In genomic region chr5:873328-873727, GRCh38 we compare ENCODE assay signal across 21 cellular contexts. TPM values are rescaled to one million over a fixed set of nuclear protein-coding genes. Genes with fewer than 3 reads are reported as not detected.
DNase-seq lines count a peak whose midpoint lies in the region; ATAC-seq, FAIRE-seq and TF ChIP-seq lines count a peak whose summit lies in the region.
"Had no signal": no experiment of that assay in that cellular context is flagged by ENCODE, and none has a peak within 500 bp of the region (broad histone marks: within the 10 kb centered on the region; RNA-seq: fewer than 3 reads in every experiment).

No MANE protein-coding gene starts in this region.

- H3K9ac ChIP-seq in astrocyte (ENCODE audit: low read length): no peak overlapping the region

- intact Hi-C loops in A673 (cut with micrococcal nuclease; ENCODE audit: unreplicated experiment): no loop called here

- H3K27ac ChIP-seq in astrocyte (ENCODE audit: low read depth, low read length): no peak overlapping the region
- no peak overlapping the region for H3K27ac ChIP-seq in A673 (ENCODE audit: low read depth, low read length, poor library complexity, severe bottlenecking)
- H3K27ac ChIP-seq: breast epithelium, sigmoid colon had no signal

- H3K4me1 ChIP-seq in astrocyte (ENCODE audit: insufficient read depth, low read length) (no peaks in the 10 kb centered on the region), A673 (ENCODE audit: insufficient read depth, low read length, poor library complexity, severe bottlenecking) (no peaks in the 10 kb centered on the region)
- H3K4me1 ChIP-seq: breast epithelium, left lung, sigmoid colon had no signal

- no peak overlapping the region for H3K4me2 ChIP-seq in astrocyte (ENCODE audit: low read length)

- POLR2A ChIA-PET in GM10248 (lab: Yijun Ruan, JAX) (no interaction called here), A673 (lab: Charles Lee; ENCODE audit: low non-redundant PET) (no interaction called here)

- peaks cover 60% of the 10 kb centered on the region for H3K36me3 ChIP-seq in astrocyte (ENCODE audit: insufficient read depth, low read length)
- peaks cover 87% of the 10 kb centered on the region for H3K36me3 ChIP-seq in A673 (ENCODE audit: insufficient read depth, low read length, poor library complexity, severe bottlenecking)

- CTCF ChIA-PET in GM10248 (lab: Yijun Ruan, JAX) (no interaction called here), A673 (lab: Charles Lee) (no interaction called here)

- peaks cover 67% of the 10 kb centered on the region for H4K20me1 ChIP-seq in astrocyte (ENCODE audit: insufficient read depth, low read length)

- H3K27ac Mint-ChIP-seq in astrocyte (ENCODE audit: unreplicated experiment): no peak overlapping the region
- H3K27ac Mint-ChIP-seq: activated naive CD8-positive, alpha-beta T cell treated with anti-CD3 and anti-CD28 coated beads, Interleukin-2, amount 50 U/mL, for 24 hours; activated T-helper 1 cell treated with anti-CD3 and anti-CD28 coated beads, Interleukin-12 subunit alpha, Interleukin-12 subunit beta, Interleukin-2, Interleukin-4 antibody, amounts not matched to agents 30 ng/mL and 10 ng/mL and 1 ng/mL, durations not matched to agents 14 hours and 24 hours and 36 hours; CD8-positive, alpha-beta T cell; dendritic cell treated with granulocyte-macrophage colony-stimulating factor and Interleukin-4, amounts not matched to agents 40 ng/mL and 50 ng/mL, for 4 days had no signal

- H3K36me3 Mint-ChIP-seq in astrocyte (ENCODE audit: low read depth, unreplicated experiment): peaks cover 16% of the 10 kb centered on the region
- H3K36me3 Mint-ChIP-seq: IgD-negative memory B cell had no signal

- H3K4me3 Mint-ChIP-seq in astrocyte (ENCODE audit: unreplicated experiment): peak overlapping the region; percentile 35
- H3K4me3 Mint-ChIP-seq: activated naive CD8-positive, alpha-beta T cell treated with anti-CD3 and anti-CD28 coated beads, Interleukin-2, amount 50 U/mL, for 24 hours; activated T-helper 1 cell treated with anti-CD3 and anti-CD28 coated beads, Interleukin-12 subunit alpha, Interleukin-12 subunit beta, Interleukin-2, Interleukin-4 antibody, amounts not matched to agents 30 ng/mL and 10 ng/mL and 1 ng/mL, durations not matched to agents 14 hours and 24 hours and 36 hours; CD8-positive, alpha-beta T cell; dendritic cell treated with granulocyte-macrophage colony-stimulating factor and Interleukin-4, amounts not matched to agents 40 ng/mL and 50 ng/mL, for 4 days had no signal

- no peaks in the 10 kb centered on the region for H3K27me3 Mint-ChIP-seq in astrocyte (ENCODE audit: low read depth, unreplicated experiment)
- H3K27me3 Mint-ChIP-seq: activated naive CD8-positive, alpha-beta T cell treated with anti-CD3 and anti-CD28 coated beads, Interleukin-2, amount 50 U/mL, for 24 hours; dendritic cell treated with granulocyte-macrophage colony-stimulating factor and Interleukin-4, amounts not matched to agents 40 ng/mL and 50 ng/mL, for 4 days; IgD-negative memory B cell had no signal

- H3K27me3 ChIP-seq in astrocyte (ENCODE audit: insufficient read depth, low read length) (no peaks in the 10 kb centered on the region), A673 (replicated peaks; ENCODE audit: insufficient read depth, low read depth, low read length, poor library complexity) (no peaks in the 10 kb centered on the region)
- H3K27me3 ChIP-seq: breast epithelium, left lung, sigmoid colon had no signal

- H3K4me1 Mint-ChIP-seq in astrocyte (ENCODE audit: low read depth, unreplicated experiment): no peaks in the 10 kb centered on the region

- H3K9me3 ChIP-seq in astrocyte (ENCODE audit: insufficient read depth, low read depth, low read length) (no peaks in the 10 kb centered on the region), A673 (ENCODE audit: low read depth, low read length, poor library complexity, severe bottlenecking) (no peaks in the 10 kb centered on the region)
- H3K9me3 ChIP-seq: breast epithelium, left lung, sigmoid colon had no signal

- no peak overlapping the region for H2AFZ ChIP-seq in astrocyte (ENCODE audit: low read depth, low read length)

- H3K79me2 ChIP-seq in astrocyte (ENCODE audit: insufficient read depth, low read length): peaks cover 12% of the 10 kb centered on the region

- TF ChIP-seq CTCF in GM10248 (IDR thresholded peaks at IDR 0.05; ENCODE audit: control extremely low read depth, extremely low read depth, low read depth, missing control alignments) (no peak), astrocyte (IDR thresholded peaks at IDR 0.05; ENCODE audit: insufficient read depth, low read depth, low read length) (no peak), A673 (conservative IDR thresholded peaks at IDR 0.05; ENCODE audit: low read depth, low read length) (no peak)

- H3K9me3 Mint-ChIP-seq in astrocyte (ENCODE audit: unreplicated experiment): no peaks in the 10 kb centered on the region
- H3K9me3 Mint-ChIP-seq: activated naive CD8-positive, alpha-beta T cell treated with anti-CD3 and anti-CD28 coated beads, Interleukin-2, amount 50 U/mL, for 24 hours; activated T-helper 1 cell treated with anti-CD3 and anti-CD28 coated beads, Interleukin-12 subunit alpha, Interleukin-12 subunit beta, Interleukin-2, Interleukin-4 antibody, amounts not matched to agents 30 ng/mL and 10 ng/mL and 1 ng/mL, durations not matched to agents 14 hours and 24 hours and 36 hours; CD8-positive, alpha-beta T cell; dendritic cell treated with granulocyte-macrophage colony-stimulating factor and Interleukin-4, amounts not matched to agents 40 ng/mL and 50 ng/mL, for 4 days; IgD-negative memory B cell had no signal

- FAIRE-seq in astrocyte (lab: Jason Lieb, UNC): no peak
- FAIRE-seq: TTC549 had no signal

- peak; percentile 68 for DNase-seq in GM10248 (ENCODE audit: extremely low spot score)
- DNase-seq in astrocyte (ENCODE audit: low read depth): no peak
- DNase-seq in A673 (ENCODE audit: low spot score): no peak
- no peak for DNase-seq in activated CD4-positive, alpha-beta T cell treated with anti-CD3 and anti-CD28 coated beads for 48 hours
- DNase-seq: activated naive CD8-positive, alpha-beta T cell treated with anti-CD3 and anti-CD28 coated beads, Interleukin-2, amount 50 U/mL, for 24 hours; CD8-positive, alpha-beta T cell; DMS79; H7; NCI-H2081 treated with DMSO at 0.1 percent for 48 hours; NCI-H510A treated with DMSO at 0.1 percent for 48 hours; sigmoid colon had no signal

- BruUV-seq in A673 (replicated peaks; lab: Mats Ljungman, UMichigan): no TSS peak

- ATAC-seq in GM19468 (IDR thresholded peaks at IDR 0.05; ENCODE audit: extremely low read depth, unreplicated experiment): peak; percentile 46
- ATAC-seq in HG03469 (IDR thresholded peaks at IDR 0.05; ENCODE audit: unreplicated experiment): peak; percentile 80
- ATAC-seq in GM19467 (IDR thresholded peaks at IDR 0.05; ENCODE audit: unreplicated experiment): no peak
- ATAC-seq in HG02973 (IDR thresholded peaks at IDR 0.05; ENCODE audit: unreplicated experiment): no peak
- ATAC-seq: activated naive CD8-positive, alpha-beta T cell treated with anti-CD3 and anti-CD28 coated beads, Interleukin-2, amount 50 U/mL, for 24 hours; CD8-positive, alpha-beta T cell; left lung had no signal

- H3K4me3 ChIP-seq in astrocyte (ENCODE audit: insufficient read depth, low read depth, low read length): no peak overlapping the region
- no peak overlapping the region for H3K4me3 ChIP-seq in A673 (ENCODE audit: low read depth, low read length, poor library complexity, severe bottlenecking)
- H3K4me3 ChIP-seq: breast epithelium, left lung, sigmoid colon had no signal

RNA-seq across cellular contexts. Expression of gene BRD9, which starts 19.3 kb away (rescaled TPM):
- total RNA-seq in astrocyte: 36.7 and 43.7 TPM in 2 replicates
- 73.7 and 76.5 TPM in 2 replicates for total RNA-seq in A673 (2021)

RNA-seq across cellular contexts. Expression of gene TRIP13, which starts 19.4 kb away (rescaled TPM):
- total RNA-seq in astrocyte (7.3 and 8.5 TPM in 2 replicates), A673 (2021) (64.6 and 69.1 TPM in 2 replicates)

RNA-seq across cellular contexts. Expression of gene ZDHHC11, which starts 22.5 kb away (rescaled TPM):
- total RNA-seq in astrocyte (10.3 and 15.9 TPM in 2 replicates), A673 (2021) (45.5 and 47.3 TPM in 2 replicates)

Comparison
In these comparisons a context has a peak if more than half of its experiments do, and no peak if none do; other contexts are left out.
1. ATAC-seq: peak in GM19468 (single experiment) and HG03469 (single experiment); none in GM19467 (single experiment) and HG02973 (single experiment).